In genomic region chr12:114440450-114441383, GRCh38 we compare ENCODE assay signal across 21 cellular contexts. TPM values are rescaled to one million over a fixed set of nuclear protein-coding genes. Genes with fewer than 3 reads are reported as not detected.
A peak's percentile ranks its signal among the peaks of the same experiment; 100 is the strongest.
DNase-seq lines count a peak whose midpoint lies in the region; ATAC-seq and TF ChIP-seq lines count a peak whose summit lies in the region.
"Had no signal": no experiment of that assay in that cellular context is flagged by ENCODE, and none has a peak within 500 bp of the region (broad histone marks: within the 10 kb centered on the region; RNA-seq: fewer than 3 reads in every experiment).

No MANE protein-coding gene starts in this region.

- no peaks in the 10 kb centered on the region for H3K36me3 ChIP-seq in NT2/D1 (ENCODE audit: insufficient read depth, insufficient read length, low read length)
- H3K36me3 ChIP-seq in transverse colon: no peaks in the 10 kb centered on the region
- H3K36me3 ChIP-seq: ovary, tibial artery had no signal

- peaks cover 10% of the 10 kb centered on the region for H3K9me3 Mint-ChIP-seq in chondrocyte (ENCODE audit: low read depth)

- no peak overlapping the region for H3K27ac ChIP-seq in transverse colon
- H3K27ac ChIP-seq: ovary, tibial artery had no signal

- intact Hi-C loops in transverse colon (cut with DNase I; ENCODE audit: low total_unique reads): no loop called here

- DNase-seq in AG10803 (ENCODE audit: low read depth) (no peak), Daoy (ENCODE audit: low read depth) (peak; percentile 30), NT2/D1 (ENCODE audit: low read depth, low spot score) (no peak), iPS-NIHi11 (ENCODE audit: low spot score) (peak; percentile 46), transverse colon (no peak), chondrocyte (ENCODE audit: low spot score) (no peak)
- DNase-seq: activated CD8-positive, alpha-beta memory T cell treated with anti-CD3 and anti-CD28 coated beads, Interleukin-2, amount 50 U/mL, for 48 hours; Caco-2; cerebellar nuclear complex; effector memory CD4-positive, alpha-beta T cell; head of caudate nucleus; kidney; NCI-H1417; NCI-H2171 treated with DMSO at 0.1 percent for 48 hours; ovary; stimulated activated CD4-positive, alpha-beta T cell treated with anti-CD3 and anti-CD28 coated beads, Interleukin-1b, Interleukin-23, amount 100 ng/mL, for 48 hours; stimulated activated naive CD8-positive, alpha-beta T cell treated with anti-CD3 and anti-CD28 coated beads, Interleukin-15, Interleukin-2, amounts not matched to agents 100 U/mL and 50 U/mL, for 24 hours; tibial artery had no signal

- H3K27me3 Mint-ChIP-seq in chondrocyte (ENCODE audit: low read depth): peaks cover 90% of the 10 kb centered on the region

- H3K36me3 Mint-ChIP-seq in chondrocyte (ENCODE audit: low read depth): peaks cover 7% of the 10 kb centered on the region

- H3K27me3 ChIP-seq in NT2/D1 (ENCODE audit: insufficient read depth, insufficient read length): peaks cover 100% of the 10 kb centered on the region
- H3K27me3 ChIP-seq in transverse colon: peaks cover 94% of the 10 kb centered on the region
- H3K27me3 ChIP-seq: ovary had no signal

- H3K4me3 Mint-ChIP-seq in chondrocyte (ENCODE audit: unreplicated experiment): no peak overlapping the region
- H3K4me3 Mint-ChIP-seq: B cell had no signal

- 0 to 20% methylated on average over 3 to 64 of the region's 64 CpGs for WGBS in transverse colon (ENCODE audit: low coverage in 1 of 2), 2 donors

- H3K27ac Mint-ChIP-seq in chondrocyte (ENCODE audit: unreplicated experiment): no peak overlapping the region
- H3K27ac Mint-ChIP-seq: B cell had no signal

- no peaks in the 10 kb centered on the region for H3K4me1 Mint-ChIP-seq in chondrocyte (ENCODE audit: low read depth)
- H3K4me1 Mint-ChIP-seq: B cell had no signal

- H3K9me3 ChIP-seq in NT2/D1 (ENCODE audit: insufficient read depth, low read length) (peaks cover 9% of the 10 kb centered on the region; the same call in 1 of the 2 replicates), transverse colon (no peaks in the 10 kb centered on the region)
- H3K9me3 ChIP-seq: Caco-2, ovary, tibial artery had no signal

- H3K9ac ChIP-seq in NT2/D1 (ENCODE audit: insufficient read length, low read depth): no peak overlapping the region

- TF ChIP-seq CTCF in AG10803 (conservative IDR thresholded peaks at IDR 0.05; ENCODE audit: low read length): no peak
- no peak for TF ChIP-seq CTCF in transverse colon (IDR thresholded peaks at IDR 0.05)
- no peak for TF ChIP-seq CTCF in chondrocyte (IDR thresholded peaks at IDR 0.05)

- no peak for TF ChIP-seq POLR2A in transverse colon (IDR thresholded peaks at IDR 0.05)

- in situ Hi-C loops in transverse colon (cut with MboI; ENCODE audit: low pct_ligation_motif_present in 1 of 4, low pct_unique_long_range_greater_than_20kb in 1 of 4, low sequenced_read_pairs in 3 of 4): no loop called here

- H3K4me3 ChIP-seq in AG10803 (ENCODE audit: low read length) (peak overlapping the region; percentile 26; the same call in 1 of the 2 replicates), NT2/D1 (ENCODE audit: insufficient read length, low read depth) (peak overlapping the region; percentile 6), transverse colon (no peak overlapping the region)
- H3K4me3 ChIP-seq: ovary, tibial artery had no signal

- H3K4me1 ChIP-seq in NT2/D1 (ENCODE audit: insufficient read depth, insufficient read length): peaks cover 6% of the 10 kb centered on the region
- H3K4me1 ChIP-seq in transverse colon: no peaks in the 10 kb centered on the region
- H3K4me1 ChIP-seq: Caco-2 had no signal

- no peak for TF ChIP-seq EP300 in transverse colon (IDR thresholded peaks at IDR 0.05; ENCODE audit: low read depth)

- ATAC-seq in HG02763 (IDR thresholded peaks at IDR 0.05; ENCODE audit: unreplicated experiment): no peak
- ATAC-seq: stimulated activated naive CD8-positive, alpha-beta T cell treated with anti-CD3 and anti-CD28 coated beads, Interleukin-15, Interleukin-2, amounts not matched to agents 100 U/mL and 50 U/mL, for 24 hours had no signal

RNA-seq across cellular contexts. Expression of gene TBX5, which starts 34.8 kb away (rescaled TPM):
- total RNA-seq in Daoy (2014; rRNA removed; shearing (Covaris generic)): 2.9 and 4.5 TPM in 2 replicates
- total RNA-seq in transverse colon (not detected), chondrocyte (not detected in 3 replicates)
- total RNA-seq: B cell, Caco-2, kidney, lung microvascular endothelial cell had no signal

Comparison
In these comparisons a context has a peak if more than half of its experiments do, and no peak if none do; other contexts are left out.
1. DNase-seq: peak in Daoy (single experiment) and iPS-NIHi11 (single experiment); none in AG10803 (single experiment), NT2/D1 (single experiment), transverse colon (single experiment) and chondrocyte (single experiment).
2. H3K4me3 ChIP-seq: peak in AG10803 (single experiment) and NT2/D1 (single experiment); none in transverse colon (0 of 4).